13 cellular contexts compared by ENCODE assay signal in the genomic region with DNA sequence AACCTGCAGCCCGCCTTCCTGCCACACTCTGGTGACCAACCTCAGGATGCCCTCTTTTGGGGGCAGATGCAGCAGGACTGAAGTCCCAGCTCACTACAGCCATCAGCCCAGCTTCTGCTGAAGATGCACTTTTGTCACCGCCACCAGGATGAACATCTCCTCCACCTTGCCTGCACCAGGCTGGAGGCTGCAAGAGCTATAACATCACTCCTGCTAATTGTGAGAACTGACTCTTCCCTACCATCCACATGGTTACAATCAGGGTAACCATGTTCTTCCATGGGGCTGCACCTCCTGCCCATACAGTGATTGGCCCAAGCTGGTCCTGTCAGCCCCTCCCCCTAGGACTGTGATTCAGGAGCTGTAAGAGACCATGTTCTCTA. TPM values are rescaled to one million over a fixed set of nuclear protein-coding genes. Genes with fewer than 3 reads are reported as not detected.
DNase-seq lines count a peak whose midpoint lies in the region; ATAC-seq and TF ChIP-seq lines count a peak whose summit lies in the region.
"Had no signal": no experiment of that assay in that cellular context is flagged by ENCODE, and none has a peak within 500 bp of the region (broad histone marks: within the 10 kb centered on the region; RNA-seq: fewer than 3 reads in every experiment).

No MANE protein-coding gene starts in this region.

- no peak overlapping the region for H2BK5ac ChIP-seq in trophoblast cell (ENCODE audit: low read depth, low read length, poor library complexity)

- TF ChIP-seq CTCF in PC-3 (conservative IDR thresholded peaks at IDR 0.05; ENCODE audit: low read depth, low read length) = no peak
- TF ChIP-seq CTCF in endodermal cell (conservative IDR thresholded peaks at IDR 0.05) = no peak

- H3K4me1 ChIP-seq in PC-3 (ENCODE audit: insufficient read depth, low read length) (peaks cover 25% of the 10 kb centered on the region; the same call in 1 of the 2 replicates), endodermal cell (ENCODE audit: control insufficient read depth, insufficient read depth, low read length) (no peaks in the 10 kb centered on the region), trophoblast cell (ENCODE audit: control insufficient read depth in 1 of 2, insufficient read depth in 2 of 2, low read length in 2 of 2) (peaks cover 11 to 12% of the 10 kb centered on the region in 2 experiments)

- H3K9me2 ChIP-seq in PC-3 (replicated peaks; ENCODE audit: low read length) = no peaks in the 10 kb centered on the region

- H3K9me3 ChIP-seq in PC-3 (ENCODE audit: low read length) = no peaks in the 10 kb centered on the region
- no peaks in the 10 kb centered on the region for H3K9me3 ChIP-seq in endodermal cell (ENCODE audit: control insufficient read depth, low read length)
- H3K9me3 ChIP-seq in trophoblast cell (ENCODE audit: insufficient read depth, low read depth, low read length) = no peaks in the 10 kb centered on the region
- H3K9me3 ChIP-seq: MG63, SJCRH30, transverse colon had no signal

- ATAC-seq in PC-3 = no peak
- ATAC-seq in stimulated activated naive B cell treated with anti-CD40 and anti-IgM and Interleukin-4, amounts not matched to agents 10 μg/mL and 1 μg/mL and 100 μg/mL, for 72 hours (replicated peaks) = no peak
- ATAC-seq: left lobe of liver had no signal

- 96 to 100% methylated on average over 1 to 2 of the region's 2 CpGs for WGBS in endodermal cell (ENCODE audit: insufficient coverage in 1 of 2, insufficient read length in 1 of 2), 2 experiments
- WGBS in trophoblast cell (ENCODE audit: extremely low coverage, insufficient coverage, insufficient read length) = no CpG with 5 or more reads among the region's 2 CpGs

- H3K79me2 ChIP-seq in PC-3 (ENCODE audit: low read length) (0 out of 2 replicates have a peak, but pooled peaks cover 7% of the 10 kb centered on the region), trophoblast cell (ENCODE audit: control insufficient read depth, insufficient read depth, low read length, poor library complexity) (peaks cover 7% of the 10 kb centered on the region)

- no peak overlapping the region for H3K4ac ChIP-seq in trophoblast cell (ENCODE audit: low read depth, low read length)

- H3K9ac ChIP-seq in PC-3 (ENCODE audit: low read length) = no peak overlapping the region
- H3K9ac ChIP-seq in endodermal cell (ENCODE audit: extremely low read depth, low read length, poor library complexity, severe bottlenecking) = no peak overlapping the region
- H3K9ac ChIP-seq in trophoblast cell (ENCODE audit: low read length) = no peak overlapping the region

- H3K27ac Mint-ChIP-seq in endodermal cell = peak overlapping the region; percentile 68
- H3K27ac Mint-ChIP-seq in stimulated activated naive B cell treated with anti-CD40 and anti-IgM and Interleukin-4, amounts not matched to agents 10 μg/mL and 1 μg/mL and 100 μg/mL, for 72 hours = peak overlapping the region; percentile 80

- H4K8ac ChIP-seq in trophoblast cell (ENCODE audit: low read depth, low read length) = no peak overlapping the region

- H3K27ac ChIP-seq in PC-3 (ENCODE audit: low read length) = no peak overlapping the region
- H3K27ac ChIP-seq in endodermal cell (ENCODE audit: low read depth, low read length) = no peak overlapping the region
- H3K27ac ChIP-seq in trophoblast cell (ENCODE audit: low read depth, low read length) = no peak overlapping the region

- H3K4me2 ChIP-seq in PC-3 (ENCODE audit: low read length) = peak overlapping the region; percentile 98; the same call in 1 of the 2 replicates
- no peak overlapping the region for H3K4me2 ChIP-seq in trophoblast cell (ENCODE audit: low read length)

- peak overlapping the region; percentile 75 for H3K4me3 Mint-ChIP-seq in endodermal cell
- H3K4me3 Mint-ChIP-seq in stimulated activated naive B cell treated with anti-CD40 and anti-IgM and Interleukin-4, amounts not matched to agents 10 μg/mL and 1 μg/mL and 100 μg/mL, for 72 hours = peak overlapping the region; percentile 84 to 89

- H4K20me1 ChIP-seq in PC-3 (ENCODE audit: low read length) = no peaks in the 10 kb centered on the region

- intact Hi-C loops in PC-3 (cut with micrococcal nuclease) = loop anchor here (5.0 kb wide), 1 partner anchor 207 kb away; no protein-coding TSS in a partner anchor

- no peak overlapping the region for H2BK12ac ChIP-seq in trophoblast cell (ENCODE audit: low read length)

- no peak overlapping the region for H3K23ac ChIP-seq in trophoblast cell (ENCODE audit: low read length)

- H3K36me3 ChIP-seq in PC-3 (ENCODE audit: low read depth, low read length) (peaks cover 9% of the 10 kb centered on the region; the same call in 1 of the 2 replicates), endodermal cell (ENCODE audit: control insufficient read depth, insufficient read depth, low read length) (peaks cover 13% of the 10 kb centered on the region), trophoblast cell (ENCODE audit: control insufficient read depth in 1 of 2, insufficient read depth in 2 of 2, low read length in 2 of 2) (peaks cover 35 to 36% of the 10 kb centered on the region in 2 experiments)

- no peak overlapping the region for H3K4me3 ChIP-seq in PC-3 (ENCODE audit: low read length)
- no peak overlapping the region for H3K4me3 ChIP-seq in endodermal cell (ENCODE audit: low read length)
- no peak overlapping the region for H3K4me3 ChIP-seq in trophoblast cell (ENCODE audit: low read depth, low read length)

- BruUV-seq in PC-3 (replicated peaks; lab: Mats Ljungman, UMichigan) = no TSS peak

- H2AK5ac ChIP-seq in trophoblast cell (ENCODE audit: low read length) = no peak overlapping the region

- peaks cover 10% of the 10 kb centered on the region for H3K79me1 ChIP-seq in trophoblast cell (ENCODE audit: low read length)

- no peaks in the 10 kb centered on the region for H3F3A ChIP-seq in PC-3 (ENCODE audit: low read length, unreplicated experiment)

- no peak overlapping the region for H4K12ac ChIP-seq in trophoblast cell (ENCODE audit: low read depth, low read length)

- no peak overlapping the region for H3K14ac ChIP-seq in trophoblast cell (ENCODE audit: low read length)

- peak; percentile 44 for DNase-seq in activated CD4-positive, alpha-beta T cell treated with anti-CD3 and anti-CD28 coated beads for 48 hours
- no peak for DNase-seq in activated CD4-positive, alpha-beta T cell treated with anti-CD3 and anti-CD28 coated beads for 1 hour
- DNase-seq in PC-3 (no peak), endodermal cell (no peak), HuH-7 (ENCODE audit: low spot score) (no peak), trophoblast cell (no peak), KG1 (lab: John Stamatoyannopoulos, UW) (no peak)
- no peak for DNase-seq in stimulated activated naive B cell treated with anti-CD40 and anti-IgM and Interleukin-4, amounts not matched to agents 10 μg/mL and 1 μg/mL and 100 μg/mL, for 72 hours
- DNase-seq: MG63, small intestine, transverse colon had no signal

- CTCF ChIA-PET in PC-3 (lab: Charles Lee) = interaction anchor here (0.6 kb wide), 1 partner anchor 149 kb away, joined by 12 read pairs; no protein-coding TSS in a partner anchor

- peaks cover 4% of the 10 kb centered on the region for H3K27me3 Mint-ChIP-seq in endodermal cell (ENCODE audit: insufficient read depth)
- H3K27me3 Mint-ChIP-seq in stimulated activated naive B cell treated with anti-CD40 and anti-IgM and Interleukin-4, amounts not matched to agents 10 μg/mL and 1 μg/mL and 100 μg/mL, for 72 hours = no peaks in the 10 kb centered on the region

- POLR2A ChIA-PET in PC-3 (lab: Charles Lee; ENCODE audit: unreplicated experiment) = interaction anchor here (1.0 kb wide), 1 partner anchor 175 kb away, joined by 4 read pairs; a partner anchor contains a TSS

- H4K91ac ChIP-seq in trophoblast cell (ENCODE audit: low read depth, low read length) = no peak overlapping the region

- H3K36me3 Mint-ChIP-seq in endodermal cell (ENCODE audit: low read depth) = peaks cover 23% of the 10 kb centered on the region
- peaks cover 0 to 1% of the 10 kb centered on the region in 2 donors for H3K36me3 Mint-ChIP-seq in stimulated activated naive B cell treated with anti-CD40 and anti-IgM and Interleukin-4, amounts not matched to agents 10 μg/mL and 1 μg/mL and 100 μg/mL, for 72 hours

- peaks cover 19% of the 10 kb centered on the region for H3K4me1 Mint-ChIP-seq in endodermal cell
- H3K4me1 Mint-ChIP-seq in stimulated activated naive B cell treated with anti-CD40 and anti-IgM and Interleukin-4, amounts not matched to agents 10 μg/mL and 1 μg/mL and 100 μg/mL, for 72 hours = peaks cover 29 to 43% of the 10 kb centered on the region in 2 donors

- H3K18ac ChIP-seq in trophoblast cell (ENCODE audit: low read length) = no peak overlapping the region

- H2AFZ ChIP-seq in PC-3 (ENCODE audit: low read length) (no peak overlapping the region), trophoblast cell (ENCODE audit: insufficient read depth, low read length, poor library complexity) (no peak overlapping the region)

- H3K9me3 Mint-ChIP-seq in endodermal cell = no peaks in the 10 kb centered on the region
- H3K9me3 Mint-ChIP-seq in stimulated activated naive B cell treated with anti-CD40 and anti-IgM and Interleukin-4, amounts not matched to agents 10 μg/mL and 1 μg/mL and 100 μg/mL, for 72 hours = no peaks in the 10 kb centered on the region

- no peak overlapping the region for H2BK120ac ChIP-seq in trophoblast cell (ENCODE audit: insufficient read depth, low read length, poor library complexity)

- H3K27me3 ChIP-seq in PC-3 (ENCODE audit: low read length) (no peaks in the 10 kb centered on the region), endodermal cell (ENCODE audit: control insufficient read depth, insufficient read depth, low read length, poor library complexity, severe bottlenecking) (no peaks in the 10 kb centered on the region), trophoblast cell (ENCODE audit: insufficient read depth, low read length) (no peaks in the 10 kb centered on the region)
- H3K27me3 ChIP-seq: MG63, SJCRH30, transverse colon had no signal

RNA-seq across cellular contexts. Expression of a gene that starts 2.0 kb away (rescaled TPM):
- total RNA-seq in PC-3 (2014; rRNA removed) (1.6 and 2.8 TPM in 2 replicates), endodermal cell (under 1 TPM in 1 of 2 donors, not detected in 1; 0.42 TPM)
- polyA plus RNA-seq in endodermal cell (2013, experiment 1 of 2) = 0.28 TPM
- polyA plus RNA-seq in endodermal cell (2013, experiment 2 of 2) = 0.17 TPM
- polyA plus RNA-seq in trophoblast cell (2013) = 0.01 TPM in 1 of 2 replicates, not detected in the other

RNA-seq across cellular contexts. Expression of a gene that starts 2.6 kb away (rescaled TPM):
- total RNA-seq in PC-3 (2014; rRNA removed) (0.17 TPM in 1 of 2 replicates, not detected in the other), endodermal cell (under 1 TPM in 1 of 2 donors, not detected in 1; 0.44 TPM)
- 0.18 TPM for polyA plus RNA-seq in endodermal cell (2013, experiment 1 of 2)
- 0.17 TPM for polyA plus RNA-seq in endodermal cell (2013, experiment 2 of 2)
- polyA plus RNA-seq in trophoblast cell (2013) = 0.04 and 0.10 TPM in 2 replicates
- total RNA-seq: left lobe of liver, transverse colon had no signal

RNA-seq across cellular contexts. Expression of a gene that starts 9.5 kb away (rescaled TPM):
- total RNA-seq in PC-3 (2014; rRNA removed) = 41.2 and 43.5 TPM in 2 replicates
- 10 to 100 TPM; 77.2 to 92.3 TPM for total RNA-seq in endodermal cell
- polyA plus RNA-seq in endodermal cell (2013, experiment 1 of 2) = 29.9 TPM
- 27.4 TPM for polyA plus RNA-seq in endodermal cell (2013, experiment 2 of 2)
- polyA plus RNA-seq in trophoblast cell (2013) = 15.3 and 17.0 TPM in 2 replicates

RNA-seq across cellular contexts. Expression of a gene that starts 21.4 kb away (rescaled TPM):
- total RNA-seq in PC-3 (2014; rRNA removed) = 63.7 and 72.2 TPM in 2 replicates
- 10 to 100 TPM; 26.9 to 33.7 TPM for total RNA-seq in endodermal cell
- polyA plus RNA-seq in endodermal cell (2013, experiment 1 of 2) = 35.1 TPM
- polyA plus RNA-seq in endodermal cell (2013, experiment 2 of 2) = 28.9 TPM
- polyA plus RNA-seq in trophoblast cell (2013) = 7.1 TPM in 2 replicates

RNA-seq across cellular contexts. Expression of a gene that starts 55.4 kb away (rescaled TPM):
- total RNA-seq in PC-3 (2014; rRNA removed) (not detected in 2 replicates), endodermal cell (1 to 10 TPM; 1.5 to 3.8 TPM)
- polyA plus RNA-seq in endodermal cell (2013, experiment 1 of 2) = 1.6 TPM
- polyA plus RNA-seq in endodermal cell (2013, experiment 2 of 2) = 1.8 TPM
- polyA plus RNA-seq in trophoblast cell (2013) = 1.9 and 2.4 TPM in 2 replicates
